1 cellular context compared by ENCODE assay signal in genomic region chr6:111573892-111574800, GRCh38.
TF ChIP-seq lines count a peak whose summit lies in the region.

No MANE protein-coding gene starts in this region.

TF ChIP-seq in GM23338, 12 proteins besides CTCF, POLR2A, EP300 and RAD21 (continued from another document):
- TF ChIP-seq ZNF462 (CRISPR knock-in tag; IDR thresholded peaks at IDR 0.05), result no peak
- no peak for TF ChIP-seq ETS1 (IDR thresholded peaks at IDR 0.05)
- TF ChIP-seq ZNF331 (CRISPR knock-in tag; IDR thresholded peaks at IDR 0.05; ENCODE audit: low read depth), result no peak
- TF ChIP-seq EZH2 (IDR thresholded peaks at IDR 0.05; ENCODE audit: low read depth, unreplicated experiment), result no peak
- TF ChIP-seq POLR2AphosphoS5 (IDR thresholded peaks at IDR 0.05; ENCODE audit: low read depth), result no peak
- TF ChIP-seq STAT1 (IDR thresholded peaks at IDR 0.05; ENCODE audit: unreplicated experiment), result no peak
- no peak for TF ChIP-seq EZH2phosphoT487 (IDR thresholded peaks at IDR 0.05; ENCODE audit: unreplicated experiment)
- TF ChIP-seq NANOG (IDR thresholded peaks at IDR 0.05; ENCODE audit: borderline replicate concordance), result no peak
- no peak for TF ChIP-seq REST (IDR thresholded peaks at IDR 0.05; ENCODE audit: unreplicated experiment)
- TF ChIP-seq CREB1 (CRISPR knock-in tag; IDR thresholded peaks at IDR 0.05; ENCODE audit: low read depth), result no peak
- TF ChIP-seq ZNF114 (CRISPR knock-in tag; IDR thresholded peaks at IDR 0.05), result no peak
TF ChIP-seq in GM23338: peak in this region for 0.
